In genomic region chr7:77199008-77199966, GRCh38 we compare ENCODE assay signal across 7 cellular contexts. TPM values are rescaled to one million over a fixed set of nuclear protein-coding genes. Genes with fewer than 3 reads are reported as not detected.
DNase-seq lines count a peak whose midpoint lies in the region; ATAC-seq, FAIRE-seq and TF ChIP-seq lines count a peak whose summit lies in the region.

FGL2 (minus strand) TSS chr7:77199819; CDS start chr7:77199793, 26 bp downstream.

- H3K27me3 ChIP-seq in SJCRH30 (no peaks in the 10 kb centered on the region), keratinocyte (ENCODE audit: control insufficient read depth, extremely low read depth, insufficient read depth, low read length) (no peaks in the 10 kb centered on the region)

- no peaks in the 10 kb centered on the region for H3K9me1 ChIP-seq in keratinocyte (ENCODE audit: control insufficient read depth, extremely low read depth, insufficient read depth, low read length)

- DNase-seq in HEK293T (ENCODE audit: extremely low spot score) (peak; percentile 58), SJCRH30 (peak; percentile 90 to 93), cardiac fibroblast (ENCODE audit: low read depth in 2 of 2) (peak; percentile 64 to 85), keratinocyte (ENCODE audit: low read depth, low spot score) (no peak)
- peak; percentile 18 for DNase-seq in stimulated activated CD4-positive, alpha-beta T cell treated with anti-CD3 and anti-CD28 coated beads, Interleukin-2, amount 100 ng/mL, for 4 hours (ENCODE audit: low read depth)

- POLR2A ChIA-PET in HEK293T (lab: Yijun Ruan, JAX): no interaction called here

- H3K27ac ChIP-seq in SJCRH30 (peak within 1 kb of the TSS; percentile 75), keratinocyte (ENCODE audit: control insufficient read depth, insufficient read depth, low read length) (no peak within 1 kb of the TSS)

- H3K4me1 ChIP-seq in SJCRH30 (peaks cover 13% of the 10 kb centered on the region), keratinocyte (ENCODE audit: control insufficient read depth, extremely low read depth, insufficient read depth, low read length) (peaks cover 3% of the 10 kb centered on the region)

- CTCF ChIA-PET in HEK293T (lab: Yijun Ruan, JAX): no interaction called here

- H3K9me3 ChIP-seq in SJCRH30 (replicated peaks) (no peaks in the 10 kb centered on the region), keratinocyte (ENCODE audit: control insufficient read depth, low read depth, low read length) (no peaks in the 10 kb centered on the region)

- H3K4me3 ChIP-seq in SJCRH30 (peak within 1 kb of the TSS; percentile 58), cardiac fibroblast (replicated peaks in 1 of 2; ENCODE audit: low read depth in 2 of 2, low read length in 2 of 2) (peak within 1 kb of the TSS; percentile 42), keratinocyte (ENCODE audit: control insufficient read depth in 2 of 3, extremely low read depth in 1 of 3, insufficient read depth in 2 of 3, low read depth in 1 of 3, low read length in 3 of 3) (peak within 1 kb of the TSS in 1 of 3 experiments; percentile 30)

- H2AFZ ChIP-seq in keratinocyte (ENCODE audit: control insufficient read depth, low read length): peak within 1 kb of the TSS; percentile 5

- FAIRE-seq in keratinocyte (lab: Jason Lieb, UNC): no peak

- dilution Hi-C loops in keratinocyte (cut with MboI; ENCODE audit: extremely low pct_ligation_motif_present, low sequenced_read_pairs): no loop called here

- H3K4me2 ChIP-seq in keratinocyte (ENCODE audit: control insufficient read depth, extremely low read depth, insufficient read depth, low read depth, low read length): peak within 1 kb of the TSS; percentile 70

- TF ChIP-seq CTCF in cardiac fibroblast (IDR thresholded peaks at IDR 0.05; ENCODE audit: low read depth, low read length): no peak
- TF ChIP-seq CTCF in keratinocyte (optimal IDR thresholded peaks at IDR 0.05 in 1 of 3, IDR thresholded peaks at IDR 0.05 in 1 of 3, conservative IDR thresholded peaks at IDR 0.05 in 1 of 3; ENCODE audit: extremely low read depth in 1 of 3, insufficient read depth in 2 of 3, low read length in 3 of 3): no peak

- H3K36me3 ChIP-seq in SJCRH30 (no peaks in the 10 kb centered on the region), keratinocyte (ENCODE audit: control insufficient read depth in 2 of 2, extremely low read depth in 1 of 2, insufficient read depth in 2 of 2, low read length in 2 of 2) (no peaks in the 10 kb centered on the region)

- no peaks in the 10 kb centered on the region for H3K79me2 ChIP-seq in keratinocyte (ENCODE audit: control insufficient read depth, insufficient read depth, low read length)

- H3K9ac ChIP-seq in keratinocyte (ENCODE audit: control insufficient read depth, extremely low read depth, insufficient read depth, low read length): no peak within 1 kb of the TSS

- ATAC-seq in HG02970 (IDR thresholded peaks at IDR 0.05; ENCODE audit: low FRiP score, unreplicated experiment) (no peak), GM18870 (IDR thresholded peaks at IDR 0.05; ENCODE audit: unreplicated experiment) (no peak)

- H4K20me1 ChIP-seq in keratinocyte (ENCODE audit: control insufficient read depth, extremely low read depth, insufficient read depth, low read length): no peaks in the 10 kb centered on the region

TF ChIP-seq in HEK293T, 16 proteins besides CTCF, POLR2A, EP300 and RAD21:
- TF ChIP-seq L3MBTL2 (conservative IDR thresholded peaks at IDR 0.05) (no peak), FOXA1 (IDR thresholded peaks at IDR 0.05) (no peak), ARNT (IDR thresholded peaks at IDR 0.05) (no peak), BHLHE40 (IDR thresholded peaks at IDR 0.05; ENCODE audit: borderline replicate concordance) (no peak), SP1 (IDR thresholded peaks at IDR 0.05) (no peak), ELF4 (IDR thresholded peaks at IDR 0.05) (no peak), PKNOX1 (IDR thresholded peaks at IDR 0.05) (no peak), FOXK2 (IDR thresholded peaks at IDR 0.05) (no peak), CTBP1 (IDR thresholded peaks at IDR 0.05; ENCODE audit: borderline replicate concordance) (no peak), ZNF384 (IDR thresholded peaks at IDR 0.05) (no peak), LEF1 (IDR thresholded peaks at IDR 0.05; ENCODE audit: borderline replicate concordance) (no peak), TARDBP (IDR thresholded peaks at IDR 0.05) (no peak), HDGF (IDR thresholded peaks at IDR 0.05; ENCODE audit: borderline replicate concordance) (no peak)
TF ChIP-seq in HEK293T: peak in this region for 0.

RNA-seq across cellular contexts. Expression of gene FGL2, which starts in this region (rescaled TPM):
- 1.3 and 1.5 TPM in 2 replicates for total RNA-seq in SJCRH30 (2014; rRNA removed; shearing (Covaris generic))
- 0.01 to 0.05 TPM in 2 of 3 replicates, not detected in the other for polyA plus RNA-seq in keratinocyte
- not detected for polyA plus RNA-seq in keratinocyte (2011; ENCODE audit: low read depth)
- not detected in 2 replicates for polyA plus RNA-seq in keratinocyte (2011; cell fraction: cytosol; rRNA removed)
- not detected in 2 replicates for polyA plus RNA-seq in keratinocyte (2011; cell fraction: nucleus; rRNA removed)
- polyA plus RNA-seq in keratinocyte (2012; ENCODE audit: low replicate concordance): 0.02 and 0.44 TPM in 2 replicates
- polyA minus RNA-seq in keratinocyte: not detected in 3 replicates
- polyA minus RNA-seq in keratinocyte (2011; cell fraction: cytosol; rRNA and poly(A)+ RNA removed): not detected
- polyA minus RNA-seq in keratinocyte (2011; cell fraction: nucleus; rRNA and poly(A)+ RNA removed): not detected in 2 replicates
